ENCODE assay signal across 8 cellular contexts in genomic region chr3:123642957-123643330, GRCh38.
"Had no signal": no experiment of that assay in that cellular context is flagged by ENCODE, and none has a peak within 500 bp of the region (broad histone marks: within the 10 kb centered on the region; RNA-seq: fewer than 3 reads in every experiment).

No MANE protein-coding gene starts in this region.

- H3K4me3 ChIP-seq: colonic mucosa, left lung, lung, pancreas, psoas muscle, vagina had no signal

- H3K4me1 ChIP-seq: colonic mucosa, foreskin keratinocyte, left lung, pancreas, psoas muscle had no signal

- H3K27ac ChIP-seq: colonic mucosa, epithelial cell of prostate, foreskin keratinocyte, left lung, pancreas, psoas muscle, vagina had no signal

- H3K27me3 ChIP-seq: colonic mucosa, foreskin keratinocyte, left lung, pancreas, vagina had no signal

- FAIRE-seq: pancreas had no signal

- H3K9me3 ChIP-seq: colonic mucosa, left lung, pancreas, psoas muscle, vagina had no signal

- H3K36me3 ChIP-seq: colonic mucosa, pancreas had no signal
